8 cellular contexts compared by ENCODE assay signal in genomic region chr7:128739990-128740682, GRCh38. TPM values are rescaled to one million over a fixed set of nuclear protein-coding genes. Genes with fewer than 3 reads are reported as not detected.
DNase-seq lines count a peak whose midpoint lies in the region; ATAC-seq and TF ChIP-seq lines count a peak whose summit lies in the region.

No MANE protein-coding gene starts in this region.

- DNase-seq in HL-60 (ENCODE audit: low read depth in 1 of 2, low spot score in 1 of 2) (no peak), spleen (no peak), NCI-H2196 (lab: John Stamatoyannopoulos, UW; ENCODE audit: unreplicated experiment) (no peak), hepatic stellate cell (ENCODE audit: low spot score) (no peak)
- DNase-seq in activated CD8-positive, alpha-beta T cell treated with anti-CD3 and anti-CD28 coated beads, Interleukin-2, amount 10 ng/mL, durations not matched to agents 7 days and 5 days, result no peak

- H3K27me3 ChIP-seq in HL-60 (ENCODE audit: insufficient read depth, poor library complexity, severe bottlenecking) (no peaks in the 10 kb centered on the region), spleen (replicated peaks in 1 of 7) (no peaks in the 10 kb centered on the region)

- peaks cover 15 to 81% (median 50%) of the 10 kb centered on the region in 6 donors for H3K4me1 ChIP-seq in spleen

- TF ChIP-seq CTCF in HL-60 (IDR thresholded peaks at IDR 0.05; ENCODE audit: insufficient read depth, low read length) (no peak), spleen (IDR thresholded peaks at IDR 0.05 in 8 of 11, conservative IDR thresholded peaks at IDR 0.05 in 3 of 11) (no peak)

- no peak for TF ChIP-seq POLR2A in spleen (IDR thresholded peaks at IDR 0.05)

- peaks cover under 1% of the 10 kb centered on the region for H3K27me3 Mint-ChIP-seq in activated CD8-positive, alpha-beta T cell treated with anti-CD3 and anti-CD28 coated beads, Interleukin-2, amount 10 ng/mL, durations not matched to agents 7 days and 5 days (ENCODE audit: low read depth)

- H3K27ac ChIP-seq in HL-60 (replicated peaks), result peak overlapping the region; percentile 74
- H3K27ac ChIP-seq in spleen, result peak overlapping the region in 7 of 8 donors; percentile 86 to 94 (median 92)

- H3K36me3 ChIP-seq in spleen, result no peaks in the 10 kb centered on the region

- WGBS in spleen, 5 donors, result 12 to 20% (median 18%) methylated on average over 13 of the region's 13 CpGs

- peak overlapping the region; percentile 95 for H3K27ac Mint-ChIP-seq in activated CD8-positive, alpha-beta T cell treated with anti-CD3 and anti-CD28 coated beads, Interleukin-2, amount 10 ng/mL, durations not matched to agents 7 days and 5 days

- H3K9me3 ChIP-seq in spleen, result no peaks in the 10 kb centered on the region

- POLR2A ChIA-PET in activated CD8-positive, alpha-beta T cell treated with anti-CD3 and anti-CD28 coated beads, Interleukin-2, amount 10 ng/mL, durations not matched to agents 7 days and 5 days (lab: Charles Lee), result interaction anchor here (0.6 to 2.0 kb wide), 7 partner anchors 17 to 637 kb away, joined by 3 to 7 read pairs (median 3); partner anchors contain the start of gene ATP6V1F

- no peak for ATAC-seq in activated CD8-positive, alpha-beta T cell treated with anti-CD3 and anti-CD28 coated beads, Interleukin-2, amount 10 ng/mL, durations not matched to agents 7 days and 5 days
- ATAC-seq in GM18502 (IDR thresholded peaks at IDR 0.05; ENCODE audit: poor library complexity, unreplicated experiment) (no peak), HG02885 (IDR thresholded peaks at IDR 0.05; ENCODE audit: poor library complexity, unreplicated experiment) (no peak)

- no peaks in the 10 kb centered on the region for H3K9me3 Mint-ChIP-seq in activated CD8-positive, alpha-beta T cell treated with anti-CD3 and anti-CD28 coated beads, Interleukin-2, amount 10 ng/mL, durations not matched to agents 7 days and 5 days (ENCODE audit: insufficient read depth)

- CTCF ChIA-PET in activated CD8-positive, alpha-beta T cell treated with anti-CD3 and anti-CD28 coated beads, Interleukin-2, amount 10 ng/mL, durations not matched to agents 7 days and 5 days (lab: Charles Lee), result interaction anchor here (0.8 to 2.5 kb wide), 8 partner anchors 9 to 628 kb away, joined by 3 to 9 read pairs (median 5); no protein-coding TSS in a partner anchor

- H3K4me3 ChIP-seq in HL-60 (replicated peaks; ENCODE audit: insufficient read depth, low read length) (peak overlapping the region; percentile 96), iPS-11a (ENCODE audit: low read depth, low read length) (peak overlapping the region; percentile 92), spleen (peak overlapping the region; percentile 81 to 97 (median 88))

- H3K4me1 Mint-ChIP-seq in activated CD8-positive, alpha-beta T cell treated with anti-CD3 and anti-CD28 coated beads, Interleukin-2, amount 10 ng/mL, durations not matched to agents 7 days and 5 days (ENCODE audit: low read depth), result peaks cover 40% of the 10 kb centered on the region

- H3K4me3 Mint-ChIP-seq in activated CD8-positive, alpha-beta T cell treated with anti-CD3 and anti-CD28 coated beads, Interleukin-2, amount 10 ng/mL, durations not matched to agents 7 days and 5 days, result peak overlapping the region; percentile 91

- intact Hi-C loops in spleen (cut with DNase I; ENCODE audit: low total_unique reads), result no loop called here

- peaks cover 23% of the 10 kb centered on the region for H3K36me3 Mint-ChIP-seq in activated CD8-positive, alpha-beta T cell treated with anti-CD3 and anti-CD28 coated beads, Interleukin-2, amount 10 ng/mL, durations not matched to agents 7 days and 5 days (ENCODE audit: low read depth)

RNA-seq across cellular contexts. Expression of gene CALU, which starts 1.0 kb away (rescaled TPM):
- total RNA-seq in activated CD8-positive, alpha-beta T cell treated with anti-CD3 and anti-CD28 coated beads, Interleukin-2, amount 10 ng/mL, durations not matched to agents 7 days and 5 days, result 10 to 100 TPM; 34.8 to 35.5 TPM
- 10 to 100 TPM; 50.4 to 98.8 (median 60.8) TPM for total RNA-seq in spleen
- polyA plus RNA-seq in spleen, result 10 to 100 TPM in 2 of 3 donors, 1 to 10 TPM in 1; 7.9 to 15.6 (median 13.6) TPM

RNA-seq across cellular contexts. Expression of gene OPN1SW, which starts 35.5 kb away (rescaled TPM):
- total RNA-seq in activated CD8-positive, alpha-beta T cell treated with anti-CD3 and anti-CD28 coated beads, Interleukin-2, amount 10 ng/mL, durations not matched to agents 7 days and 5 days, result not detected
- not detected for total RNA-seq in spleen
- polyA plus RNA-seq in spleen, result not detected

RNA-seq across cellular contexts. Expression of gene CCDC136, which starts 51.6 kb away (rescaled TPM):
- 1 to 10 TPM; 5.6 to 8.9 TPM for total RNA-seq in activated CD8-positive, alpha-beta T cell treated with anti-CD3 and anti-CD28 coated beads, Interleukin-2, amount 10 ng/mL, durations not matched to agents 7 days and 5 days
- total RNA-seq in spleen, result 1 to 10 TPM; 4.0 to 9.8 (median 5.5) TPM
- 1 to 10 TPM in 2 of 3 donors, under 1 TPM in 1; 0.77 to 2.2 (median 1.7) TPM for polyA plus RNA-seq in spleen
